8 cellular contexts compared by ENCODE assay signal in the genomic region with DNA sequence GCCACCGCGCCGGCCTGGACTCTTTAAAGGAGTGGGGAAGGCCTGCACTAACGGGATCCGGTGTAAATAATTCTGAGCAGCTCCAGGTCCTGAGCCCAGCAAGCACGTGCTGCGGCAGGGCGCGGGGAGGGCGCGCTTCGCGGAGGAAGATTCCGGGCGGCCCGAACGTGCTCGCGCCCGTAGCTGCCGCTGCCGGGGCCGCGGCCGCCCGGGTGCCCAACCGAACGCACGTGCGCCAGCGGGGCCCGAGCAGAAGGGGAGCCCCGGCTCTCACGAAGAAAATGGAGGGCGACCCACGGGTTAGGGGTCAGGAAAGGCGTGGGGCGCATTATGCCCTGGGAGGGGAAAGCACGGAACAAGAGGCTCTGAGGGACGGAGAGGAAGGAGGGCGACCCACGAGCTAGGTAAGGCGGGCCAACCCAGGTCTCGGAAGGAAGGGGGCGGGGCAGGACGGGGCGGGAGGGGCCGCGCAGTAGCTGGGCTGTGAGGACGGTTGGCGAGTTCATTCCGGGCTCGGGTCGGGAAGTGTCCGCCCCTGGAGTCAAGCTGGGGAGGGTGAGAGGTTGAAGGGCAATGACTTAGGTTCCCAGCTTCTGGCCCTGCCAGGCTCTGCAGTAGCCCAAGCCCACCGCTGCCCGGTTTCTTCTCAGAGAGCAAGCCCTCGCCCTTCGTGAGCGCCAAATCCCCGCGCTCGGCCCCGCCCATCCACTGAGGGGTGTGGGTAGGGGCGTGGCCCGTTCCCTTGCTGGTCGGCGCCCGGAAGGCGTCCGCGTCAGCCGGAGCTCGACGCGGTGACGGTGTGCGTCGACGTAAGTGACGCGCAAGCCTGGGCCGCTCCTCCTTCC. TPM values are rescaled to one million over a fixed set of nuclear protein-coding genes. Genes with fewer than 3 reads are reported as not detected.
A peak's percentile ranks its signal among the peaks of the same experiment; 100 is the strongest.
DNase-seq lines count a peak whose midpoint lies in the region; ATAC-seq and TF ChIP-seq lines count a peak whose summit lies in the region.

A gene with protein sequence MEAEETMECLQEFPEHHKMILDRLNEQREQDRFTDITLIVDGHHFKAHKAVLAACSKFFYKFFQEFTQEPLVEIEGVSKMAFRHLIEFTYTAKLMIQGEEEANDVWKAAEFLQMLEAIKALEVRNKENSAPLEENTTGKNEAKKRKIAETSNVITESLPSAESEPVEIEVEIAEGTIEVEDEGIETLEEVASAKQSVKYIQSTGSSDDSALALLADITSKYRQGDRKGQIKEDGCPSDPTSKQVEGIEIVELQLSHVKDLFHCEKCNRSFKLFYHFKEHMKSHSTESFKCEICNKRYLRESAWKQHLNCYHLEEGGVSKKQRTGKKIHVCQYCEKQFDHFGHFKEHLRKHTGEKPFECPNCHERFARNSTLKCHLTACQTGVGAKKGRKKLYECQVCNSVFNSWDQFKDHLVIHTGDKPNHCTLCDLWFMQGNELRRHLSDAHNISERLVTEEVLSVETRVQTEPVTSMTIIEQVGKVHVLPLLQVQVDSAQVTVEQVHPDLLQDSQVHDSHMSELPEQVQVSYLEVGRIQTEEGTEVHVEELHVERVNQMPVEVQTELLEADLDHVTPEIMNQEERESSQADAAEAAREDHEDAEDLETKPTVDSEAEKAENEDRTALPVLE (plus strand): TSS at position 195 of the 845 bp plus-strand sequence. CDS start 1,140 bp downstream, outside the sequence.

- peak within 1 kb of the TSS; percentile 91 for H2AFZ ChIP-seq in PC-3 (ENCODE audit: low read length)

- H3K36me3 ChIP-seq in PC-3 (ENCODE audit: low read depth, low read length) (peaks cover 27% of the 10 kb centered on the region), mucosa of stomach (ENCODE audit: control insufficient read depth, insufficient read depth, low read length) (no peaks in the 10 kb centered on the region)

- intact Hi-C loops in PC-3 (cut with micrococcal nuclease), result loop anchor here (5.0 kb wide), 2 partner anchors 186 to 266 kb away; no protein-coding TSS in a partner anchor

- no peaks in the 10 kb centered on the region for H3F3A ChIP-seq in PC-3 (ENCODE audit: low read length, unreplicated experiment)

- POLR2A ChIA-PET in PC-3 (lab: Charles Lee; ENCODE audit: unreplicated experiment), result interaction anchor here (0.6 to 1.2 kb wide), 8 partner anchors 51 to 435 kb away, joined by 3 to 8 read pairs (median 4); a partner anchor contains a TSS

- H3K4me1 ChIP-seq in PC-3 (ENCODE audit: insufficient read depth, low read length), result peaks cover 27% of the 10 kb centered on the region
- H3K4me1 ChIP-seq in mucosa of stomach (ENCODE audit: control insufficient read depth, insufficient read depth, low read length), result peaks cover 16% of the 10 kb centered on the region

- no peak for TF ChIP-seq CTCF in PC-3 (conservative IDR thresholded peaks at IDR 0.05; ENCODE audit: low read depth, low read length)

- H3K9me3 ChIP-seq in PC-3 (ENCODE audit: low read length) (no peaks in the 10 kb centered on the region), mucosa of stomach (ENCODE audit: control insufficient read depth, low read length) (no peaks in the 10 kb centered on the region)

- H3K4me3 ChIP-seq in PC-3 (ENCODE audit: low read length) (peak within 1 kb of the TSS; percentile 79), mucosa of stomach (ENCODE audit: low read length) (peak within 1 kb of the TSS; percentile 68)

- peak; percentile 89 for TF ChIP-seq POLR2A in erythroblast (IDR thresholded peaks at IDR 0.05; ENCODE audit: low read length)

- peak within 1 kb of the TSS; percentile 95 for H3K9ac ChIP-seq in PC-3 (ENCODE audit: low read length)
- H3K9ac ChIP-seq in mucosa of stomach (ENCODE audit: low read length), result peak within 1 kb of the TSS; percentile 96

- BruUV-seq in PC-3 (replicated peaks; lab: Mats Ljungman, UMichigan), result no TSS peak

- no peak for TF ChIP-seq RAD21 in Ishikawa (IDR thresholded peaks at IDR 0.05; ENCODE audit: low read depth)

- peak within 1 kb of the TSS; percentile 92 for H3K4me2 ChIP-seq in PC-3 (ENCODE audit: low read length)

- peak within 1 kb of the TSS; percentile 92 for H3K27ac ChIP-seq in PC-3 (ENCODE audit: low read length)

- TF ChIP-seq EP300 in Ishikawa (IDR thresholded peaks at IDR 0.05; ENCODE audit: borderline replicate concordance), result no peak

- no peaks in the 10 kb centered on the region for H3K27me3 ChIP-seq in PC-3 (ENCODE audit: low read length)
- no peaks in the 10 kb centered on the region for H3K27me3 ChIP-seq in mucosa of stomach (ENCODE audit: control insufficient read depth, insufficient read depth, low read length)

- peaks cover 18% of the 10 kb centered on the region; the same call in 1 of the 2 replicates for H4K20me1 ChIP-seq in PC-3 (ENCODE audit: low read length)

- no peaks in the 10 kb centered on the region for H3K9me2 ChIP-seq in PC-3 (replicated peaks; ENCODE audit: low read length)

- ATAC-seq in GM21576 (IDR thresholded peaks at IDR 0.05; ENCODE audit: unreplicated experiment) (peak; percentile 94), PC-3 (peak; percentile 94)

- DNase-seq in DMS114 treated with DMSO at 0.1 percent for 48 hours (lab: John Stamatoyannopoulos, UW; ENCODE audit: unreplicated experiment), result peak; percentile 85
- peak; percentile 99 for DNase-seq in PC-3
- peak; percentile 99 for DNase-seq in activated T-cell treated with anti-CD3 and anti-CD28 coated beads, Interleukin-2, amount 50 U/mL, for 1 hour
- peak; percentile 98 to 99 for DNase-seq in erythroblast (lab: John Stamatoyannopoulos, UW)
- peak; percentile 92 to 94 for DNase-seq in stimulated activated CD8-positive, alpha-beta memory T cell treated with anti-CD3 and anti-CD28 coated beads, Interleukin-7, amount 100 ng/mL, for 1 hour (ENCODE audit: low read depth in 2 of 2)

- CTCF ChIA-PET in PC-3 (lab: Charles Lee), result interaction anchor here (0.6 to 0.9 kb wide), 4 partner anchors 39 to 269 kb away, joined by 3 to 6 read pairs (median 4); no protein-coding TSS in a partner anchor

- peaks cover 45% of the 10 kb centered on the region for H3K79me2 ChIP-seq in PC-3 (ENCODE audit: low read length)

TF ChIP-seq in Ishikawa, 13 proteins besides CTCF, POLR2A, EP300 and RAD21:
- TF ChIP-seq, protein P1, sequence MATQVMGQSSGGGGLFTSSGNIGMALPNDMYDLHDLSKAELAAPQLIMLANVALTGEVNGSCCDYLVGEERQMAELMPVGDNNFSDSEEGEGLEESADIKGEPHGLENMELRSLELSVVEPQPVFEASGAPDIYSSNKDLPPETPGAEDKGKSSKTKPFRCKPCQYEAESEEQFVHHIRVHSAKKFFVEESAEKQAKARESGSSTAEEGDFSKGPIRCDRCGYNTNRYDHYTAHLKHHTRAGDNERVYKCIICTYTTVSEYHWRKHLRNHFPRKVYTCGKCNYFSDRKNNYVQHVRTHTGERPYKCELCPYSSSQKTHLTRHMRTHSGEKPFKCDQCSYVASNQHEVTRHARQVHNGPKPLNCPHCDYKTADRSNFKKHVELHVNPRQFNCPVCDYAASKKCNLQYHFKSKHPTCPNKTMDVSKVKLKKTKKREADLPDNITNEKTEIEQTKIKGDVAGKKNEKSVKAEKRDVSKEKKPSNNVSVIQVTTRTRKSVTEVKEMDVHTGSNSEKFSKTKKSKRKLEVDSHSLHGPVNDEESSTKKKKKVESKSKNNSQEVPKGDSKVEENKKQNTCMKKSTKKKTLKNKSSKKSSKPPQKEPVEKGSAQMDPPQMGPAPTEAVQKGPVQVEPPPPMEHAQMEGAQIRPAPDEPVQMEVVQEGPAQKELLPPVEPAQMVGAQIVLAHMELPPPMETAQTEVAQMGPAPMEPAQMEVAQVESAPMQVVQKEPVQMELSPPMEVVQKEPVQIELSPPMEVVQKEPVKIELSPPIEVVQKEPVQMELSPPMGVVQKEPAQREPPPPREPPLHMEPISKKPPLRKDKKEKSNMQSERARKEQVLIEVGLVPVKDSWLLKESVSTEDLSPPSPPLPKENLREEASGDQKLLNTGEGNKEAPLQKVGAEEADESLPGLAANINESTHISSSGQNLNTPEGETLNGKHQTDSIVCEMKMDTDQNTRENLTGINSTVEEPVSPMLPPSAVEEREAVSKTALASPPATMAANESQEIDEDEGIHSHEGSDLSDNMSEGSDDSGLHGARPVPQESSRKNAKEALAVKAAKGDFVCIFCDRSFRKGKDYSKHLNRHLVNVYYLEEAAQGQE (IDR thresholded peaks at IDR 0.05; ENCODE audit: low read depth), result no peak
- TF ChIP-seq, protein P2, sequence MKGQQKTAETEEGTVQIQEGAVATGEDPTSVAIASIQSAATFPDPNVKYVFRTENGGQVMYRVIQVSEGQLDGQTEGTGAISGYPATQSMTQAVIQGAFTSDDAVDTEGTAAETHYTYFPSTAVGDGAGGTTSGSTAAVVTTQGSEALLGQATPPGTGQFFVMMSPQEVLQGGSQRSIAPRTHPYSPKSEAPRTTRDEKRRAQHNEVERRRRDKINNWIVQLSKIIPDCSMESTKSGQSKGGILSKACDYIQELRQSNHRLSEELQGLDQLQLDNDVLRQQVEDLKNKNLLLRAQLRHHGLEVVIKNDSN (IDR thresholded peaks at IDR 0.05), result peak; percentile 77
- TF ChIP-seq TEAD4 (IDR thresholded peaks at IDR 0.05), result peak; percentile 11; the same call in 1 of the 2 replicates
- no peak; the same call in 1 of the 2 replicates for TF ChIP-seq TAF1 (IDR thresholded peaks at IDR 0.05; ENCODE audit: low read depth)
- TF ChIP-seq, protein P3, sequence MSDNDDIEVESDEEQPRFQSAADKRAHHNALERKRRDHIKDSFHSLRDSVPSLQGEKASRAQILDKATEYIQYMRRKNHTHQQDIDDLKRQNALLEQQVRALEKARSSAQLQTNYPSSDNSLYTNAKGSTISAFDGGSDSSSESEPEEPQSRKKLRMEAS (IDR thresholded peaks at IDR 0.05), result peak; percentile 99
- no peak for TF ChIP-seq FOXM1 (IDR thresholded peaks at IDR 0.05; ENCODE audit: borderline replicate concordance, low read depth)
- peak; percentile 87 for TF ChIP-seq CREB1 (IDR thresholded peaks at IDR 0.05; ENCODE audit: low read depth)
- no peak for TF ChIP-seq NFIC (IDR thresholded peaks at IDR 0.05)
- TF ChIP-seq CEBPB (IDR thresholded peaks at IDR 0.05), result no peak
- no peak for TF ChIP-seq TCF12 (IDR thresholded peaks at IDR 0.05; ENCODE audit: low read depth)
- no peak for TF ChIP-seq EGR1 (IDR thresholded peaks at IDR 0.05)
- TF ChIP-seq ZBTB7A (IDR thresholded peaks at IDR 0.05; ENCODE audit: low read depth), result no peak
- 0 out of 2 replicates have a peak, but pooled peaks have one; percentile 32 for TF ChIP-seq YY1 (IDR thresholded peaks at IDR 0.05; ENCODE audit: low read depth)
TF ChIP-seq in Ishikawa: peak in this region for 5.

RNA-seq across cellular contexts. Expression of the gene that starts here (rescaled TPM):
- 37.3 and 41.5 TPM in 2 replicates for total RNA-seq in PC-3 (2014; rRNA removed)

Comparison
In these comparisons a context has a peak if more than half of its experiments do, and no peak if none do; other contexts are left out.
1. Peak in every context shown above with its lines: DNase-seq, ATAC-seq, H3K4me3 ChIP-seq and H3K27ac ChIP-seq.